Comparison of ENCODE assay signal across 9 cellular contexts in genomic region chr3:198113219-198114053, GRCh38.
DNase-seq lines count a peak whose midpoint lies in the region; ATAC-seq and TF ChIP-seq lines count a peak whose summit lies in the region.
"Had no signal": no experiment of that assay in that cellular context is flagged by ENCODE, and none has a peak within 500 bp of the region (broad histone marks: within the 10 kb centered on the region; RNA-seq: fewer than 3 reads in every experiment).

No MANE protein-coding gene starts in this region.

- intact Hi-C loops in activated CD8-positive, alpha-beta T cell treated with anti-CD3 and anti-CD28 coated beads for 36 hours (cut with micrococcal nuclease): no loop called here
- intact Hi-C loops in heart left ventricle (cut with DNase I): no loop called here

- peak overlapping the region; percentile 56 for H3K14ac ChIP-seq in neuronal stem cell (ENCODE audit: low read length)

- no peaks in the 10 kb centered on the region for H3K36me3 ChIP-seq in CD8-positive, alpha-beta memory T cell (ENCODE audit: insufficient read depth, low read length)
- H3K36me3 ChIP-seq in heart left ventricle (no peaks in the 10 kb centered on the region), neuronal stem cell (replicated peaks in 1 of 2; ENCODE audit: control insufficient read depth in 2 of 2, insufficient read depth in 2 of 2, low read length in 2 of 2) (no peaks in the 10 kb centered on the region)

- H3K36me3 Mint-ChIP-seq in CD8-positive, alpha-beta memory T cell: no peaks in the 10 kb centered on the region
- peaks cover 10% of the 10 kb centered on the region for H3K36me3 Mint-ChIP-seq in activated CD8-positive, alpha-beta T cell treated with anti-CD3 and anti-CD28 coated beads for 36 hours (ENCODE audit: low read depth)

- no peak for TF ChIP-seq CTCF in activated CD8-positive, alpha-beta T cell treated with anti-CD3 and anti-CD28 coated beads for 36 hours (IDR thresholded peaks at IDR 0.05)
- no peak for TF ChIP-seq CTCF in heart left ventricle (IDR thresholded peaks at IDR 0.05)

- DNase-seq in CD8-positive, alpha-beta memory T cell: no peak
- DNase-seq in activated CD8-positive, alpha-beta T cell treated with anti-CD3 and anti-CD28 coated beads for 36 hours: no peak
- peak in 3 of 5 donors; percentile 27 to 34 (median 34) for DNase-seq in heart left ventricle
- DNase-seq in neuronal stem cell (ENCODE audit: low spot score): no peak
- DNase-seq in GM03348 (ENCODE audit: low spot score): no peak
- no peak for DNase-seq in SK-N-DZ (ENCODE audit: low spot score)
- no peak for DNase-seq in cerebellar nuclear complex (lab: John Stamatoyannopoulos, UW)

- no peak overlapping the region for H4K8ac ChIP-seq in neuronal stem cell (ENCODE audit: low read depth, low read length)

- CTCF ChIA-PET in CD8-positive, alpha-beta memory T cell (lab: Charles Lee): interaction anchor here (2.2 kb wide), 1 partner anchor 33 kb away, joined by 5 read pairs; no protein-coding TSS in a partner anchor
- CTCF ChIA-PET in activated CD8-positive, alpha-beta T cell treated with anti-CD3 and anti-CD28 coated beads for 36 hours (lab: Charles Lee): no interaction called here

- H3K27ac Mint-ChIP-seq in CD8-positive, alpha-beta memory T cell: no peak overlapping the region
- H3K27ac Mint-ChIP-seq in activated CD8-positive, alpha-beta T cell treated with anti-CD3 and anti-CD28 coated beads for 36 hours: no peak overlapping the region

- H2AFZ ChIP-seq in neuronal stem cell (ENCODE audit: low read length): peak overlapping the region; percentile 83

- H3K27ac ChIP-seq in CD8-positive, alpha-beta memory T cell (ENCODE audit: low read depth, low read length): no peak overlapping the region
- H3K27ac ChIP-seq in heart left ventricle (no peak overlapping the region), neuronal stem cell (replicated peaks; ENCODE audit: low read length) (no peak overlapping the region)
- H3K27ac ChIP-seq: skin epidermis had no signal

- no peak overlapping the region for H3K4me3 ChIP-seq in CD8-positive, alpha-beta memory T cell (ENCODE audit: low read length)
- peak overlapping the region in 10 of 12 donors; percentile 6 to 46 (median 30) for H3K4me3 ChIP-seq in heart left ventricle
- H3K4me3 ChIP-seq in neuronal stem cell (ENCODE audit: low read length in 2 of 2): peak overlapping the region in 1 of 2 donors; percentile 66
- H3K4me3 ChIP-seq: skin epidermis had no signal

- peaks cover 10 to 32% (median 27%) of the 10 kb centered on the region in 5 donors for H3K9me3 Mint-ChIP-seq in CD8-positive, alpha-beta memory T cell
- H3K9me3 Mint-ChIP-seq in activated CD8-positive, alpha-beta T cell treated with anti-CD3 and anti-CD28 coated beads for 36 hours: peaks cover 10% of the 10 kb centered on the region

- no peaks in the 10 kb centered on the region for H3K9me3 ChIP-seq in CD8-positive, alpha-beta memory T cell (ENCODE audit: low read length)
- H3K9me3 ChIP-seq in heart left ventricle (no peaks in the 10 kb centered on the region), neuronal stem cell (replicated peaks in 1 of 2; ENCODE audit: control insufficient read depth in 2 of 2, insufficient read depth in 1 of 2, low read depth in 1 of 2, low read length in 2 of 2) (peaks cover 0 to 3% of the 10 kb centered on the region in 2 donors)

- H2BK15ac ChIP-seq in neuronal stem cell (ENCODE audit: low read length): no peak overlapping the region

- H3K9ac ChIP-seq in neuronal stem cell (ENCODE audit: low read depth, low read length, poor library complexity): no peak overlapping the region

- peaks cover 51 to 66% of the 10 kb centered on the region in 2 donors for H3K27me3 Mint-ChIP-seq in CD8-positive, alpha-beta memory T cell
- peaks cover 41% of the 10 kb centered on the region for H3K27me3 Mint-ChIP-seq in activated CD8-positive, alpha-beta T cell treated with anti-CD3 and anti-CD28 coated beads for 36 hours

- H3K4me3 Mint-ChIP-seq in CD8-positive, alpha-beta memory T cell: peak overlapping the region in 5 of 7 donors; percentile 18 to 75 (median 53)
- peak overlapping the region; percentile 16 for H3K4me3 Mint-ChIP-seq in activated CD8-positive, alpha-beta T cell treated with anti-CD3 and anti-CD28 coated beads for 36 hours

- H3K23ac ChIP-seq in neuronal stem cell (ENCODE audit: low read depth, low read length, poor library complexity): peak overlapping the region; percentile 89

- TF ChIP-seq POLR2A in heart left ventricle (IDR thresholded peaks at IDR 0.05): no peak

- 5 to 8% (median 6%) methylated on average over 59 of the region's 59 CpGs for WGBS in heart left ventricle, 4 donors
- WGBS in neuronal stem cell (ENCODE audit: extremely low coverage in 2 of 2, insufficient read length in 2 of 2, insufficient replicate concordance in 1 of 2), 2 donors: no CpG with 5 or more reads among the region's 59 CpGs

- H3K4me2 ChIP-seq in neuronal stem cell (ENCODE audit: insufficient read depth, low read length, poor library complexity, severe bottlenecking): peak overlapping the region; percentile 75

- ATAC-seq in activated CD8-positive, alpha-beta T cell treated with anti-CD3 and anti-CD28 coated beads for 36 hours: no peak
- ATAC-seq in heart left ventricle: peak in 2 of 4 donors; percentile 33 to 48
- ATAC-seq in GM19452 (IDR thresholded peaks at IDR 0.05; ENCODE audit: unreplicated experiment): no peak

- no peak overlapping the region for H2BK120ac ChIP-seq in neuronal stem cell (ENCODE audit: low read depth, low read length)

- H3K4me1 ChIP-seq in CD8-positive, alpha-beta memory T cell (ENCODE audit: insufficient read depth, low read length): no peaks in the 10 kb centered on the region
- H3K4me1 ChIP-seq in heart left ventricle: peaks cover 0 to 11% (median 4%) of the 10 kb centered on the region in 12 donors
- peaks cover 0 to 1% of the 10 kb centered on the region in 2 donors for H3K4me1 ChIP-seq in neuronal stem cell (ENCODE audit: control insufficient read depth in 2 of 2, insufficient read depth in 1 of 2, low read depth in 1 of 2, low read length in 2 of 2)

- POLR2A ChIA-PET in CD8-positive, alpha-beta memory T cell (lab: Charles Lee): no interaction called here
- POLR2A ChIA-PET in activated CD8-positive, alpha-beta T cell treated with anti-CD3 and anti-CD28 coated beads for 36 hours (lab: Charles Lee): no interaction called here

- H3K18ac ChIP-seq in neuronal stem cell (ENCODE audit: low read length): peak overlapping the region; percentile 94

- no peak overlapping the region for H4K91ac ChIP-seq in neuronal stem cell (ENCODE audit: low read depth, low read length, poor library complexity)

- no peak overlapping the region for H3K4ac ChIP-seq in neuronal stem cell (ENCODE audit: low read length)

- H2AK5ac ChIP-seq in neuronal stem cell (ENCODE audit: low read depth, low read length): no peak overlapping the region

- H3K79me1 ChIP-seq in neuronal stem cell (ENCODE audit: low read depth, low read length): no peaks in the 10 kb centered on the region

- peaks cover 8 to 10% (median 9%) of the 10 kb centered on the region in 3 donors for H3K4me1 Mint-ChIP-seq in CD8-positive, alpha-beta memory T cell
- H3K4me1 Mint-ChIP-seq in activated CD8-positive, alpha-beta T cell treated with anti-CD3 and anti-CD28 coated beads for 36 hours (ENCODE audit: low read depth): peaks cover 6% of the 10 kb centered on the region

- no peak overlapping the region for H2BK5ac ChIP-seq in neuronal stem cell (ENCODE audit: low read length)

- no peak overlapping the region for H2BK12ac ChIP-seq in neuronal stem cell (ENCODE audit: low read length)

- H3K27me3 ChIP-seq in CD8-positive, alpha-beta memory T cell (ENCODE audit: insufficient read depth, low read length, poor library complexity, severe bottlenecking): peaks cover 26% of the 10 kb centered on the region
- H3K27me3 ChIP-seq in heart left ventricle (peaks cover 16 to 83% (median 62%) of the 10 kb centered on the region in 9 donors), neuronal stem cell (ENCODE audit: control insufficient read depth in 3 of 3, insufficient read depth in 3 of 3, low read depth in 1 of 3, low read length in 3 of 3) (peaks cover 8 to 73% (median 19%) of the 10 kb centered on the region in 3 experiments)

Comparison
In these comparisons a context has a peak if more than half of its experiments do, and no peak if none do; other contexts are left out.
1. DNase-seq: peak in heart left ventricle (3 of 5); none in CD8-positive, alpha-beta memory T cell (0 of 5), activated CD8-positive, alpha-beta T cell treated with anti-CD3 and anti-CD28 coated beads for 36 hours (single experiment), neuronal stem cell (single experiment), GM03348 (single experiment), SK-N-DZ (single experiment) and cerebellar nuclear complex (0 of 2).